Comparison of ENCODE assay signal across 8 cellular contexts in genomic region chr3:41198526-41198925, GRCh38. TPM values are rescaled to one million over a fixed set of nuclear protein-coding genes. Genes with fewer than 3 reads are reported as not detected.
DNase-seq lines count a peak whose midpoint lies in the region; ATAC-seq and TF ChIP-seq lines count a peak whose summit lies in the region.

No MANE protein-coding gene starts in this region.

- H3K4me3 ChIP-seq in HCT116 (replicated peaks in 1 of 2; ENCODE audit: low read depth in 1 of 2, low read length in 2 of 2) (peak overlapping the region; percentile 85 to 91), choroid plexus epithelial cell (ENCODE audit: low read depth, low read length) (peak overlapping the region; percentile 78), thoracic aorta (peak overlapping the region; percentile 98)

- peak overlapping the region; percentile 91 for H3K9ac ChIP-seq in HCT116 (ENCODE audit: low read length)

- intact Hi-C loops in HCT116 (cut with micrococcal nuclease): no loop called here

- peaks cover 20 to 32% of the 10 kb centered on the region in 2 experiments for H3K4me1 ChIP-seq in HCT116 (ENCODE audit: control insufficient read depth in 1 of 2, insufficient read depth in 2 of 2, low read length in 2 of 2)
- H3K4me1 ChIP-seq in thoracic aorta (ENCODE audit: control insufficient read depth in 1 of 2, low read depth in 2 of 2): peaks cover 15 to 24% of the 10 kb centered on the region in 2 donors

- H3K36me3 ChIP-seq in HCT116 (ENCODE audit: control insufficient read depth in 1 of 2, insufficient read depth in 2 of 2, low read length in 2 of 2) (no peaks in the 10 kb centered on the region), thoracic aorta (no peaks in the 10 kb centered on the region)

- DNase-seq in HCT116 (ENCODE audit: low read depth, low spot score) (no peak), RPMI7951 (ENCODE audit: low read depth) (peak; percentile 48), choroid plexus epithelial cell (ENCODE audit: low read depth) (peak; percentile 32), medulla oblongata (ENCODE audit: extremely low spot score) (peak; percentile 63), thoracic aorta (ENCODE audit: low spot score) (no peak), GM13976 (ENCODE audit: low spot score) (no peak)

- no TSS peak for BruUV-seq in HCT116 (replicated peaks; lab: Mats Ljungman, UMichigan)

- no peaks in the 10 kb centered on the region for H3K9me2 ChIP-seq in HCT116 (ENCODE audit: insufficient read depth)

- POLR2A ChIA-PET in HCT116 (lab: Charles Lee): interaction anchor here (1.2 to 2.0 kb wide), 6 partner anchors 9 to 618 kb away, joined by 3 to 13 read pairs (median 3); no protein-coding TSS in a partner anchor

- ATAC-seq in HCT116 (no peak; the same call in 1 of the 2 replicates), thoracic aorta (ENCODE audit: insufficient number of reproducible peaks, low FRiP score, low read depth) (no peak), HG02938 (IDR thresholded peaks at IDR 0.05; ENCODE audit: unreplicated experiment) (no peak)

- peaks cover 41% of the 10 kb centered on the region for H3K79me2 ChIP-seq in HCT116 (ENCODE audit: insufficient read depth, low read length)

- RAD21 ChIA-PET in HCT116 (lab: Charles Lee; ENCODE audit: low non-redundant PET in 1 of 2, low total read pairs in 2 of 2, uncharacterized antibody in 2 of 2, unreplicated experiment in 2 of 2): no interaction called here

- TF ChIP-seq RAD21 in HCT116 (IDR thresholded peaks at IDR 0.05; ENCODE audit: low read depth): no peak

- H3K27ac ChIP-seq in C4-2B (peak overlapping the region; percentile 99), HCT116 (ENCODE audit: low read depth, low read length) (peak overlapping the region; percentile 90; the same call in 1 of the 2 replicates), thoracic aorta (peak overlapping the region; percentile 96 to 98)

- H3K9me3 ChIP-seq in HCT116 (ENCODE audit: control insufficient read depth in 1 of 2, insufficient read depth in 1 of 2, low read depth in 1 of 2, low read length in 2 of 2) (no peaks in the 10 kb centered on the region), thoracic aorta (no peaks in the 10 kb centered on the region)

- TF ChIP-seq CTCF in C4-2B (conservative IDR thresholded peaks at IDR 0.05): no peak
- no peak for TF ChIP-seq CTCF in HCT116 (IDR thresholded peaks at IDR 0.05 in 2 of 3, conservative IDR thresholded peaks at IDR 0.05 in 1 of 3; ENCODE audit: borderline replicate concordance in 1 of 3, insufficient read depth in 1 of 3, low read depth in 2 of 3, low read length in 2 of 3)
- TF ChIP-seq CTCF in choroid plexus epithelial cell (conservative IDR thresholded peaks at IDR 0.05; ENCODE audit: low read depth, low read length): no peak
- no peak for TF ChIP-seq CTCF in thoracic aorta (IDR thresholded peaks at IDR 0.05)
- no peak for TF ChIP-seq CTCF in GM13976 (IDR thresholded peaks at IDR 0.05; ENCODE audit: borderline replicate concordance, control extremely low read depth, extremely low read depth, insufficient read depth, missing control alignments)

- H2AFZ ChIP-seq in HCT116 (ENCODE audit: low read depth, low read length, poor library complexity, severe bottlenecking): no peak overlapping the region

- CTCF ChIA-PET in HCT116 (lab: Charles Lee): interaction anchor here (1.3 kb wide), 1 partner anchor 11 kb away, joined by 5 read pairs; no protein-coding TSS in a partner anchor

- in situ Hi-C loops in GM13976 (cut with MboI; ENCODE audit: low sequenced_read_pairs, unreplicated experiment): no loop called here

- H4K20me1 ChIP-seq in HCT116 (ENCODE audit: insufficient read depth): peaks cover 26% of the 10 kb centered on the region

- no peak for TF ChIP-seq POLR2A in HCT116 (IDR thresholded peaks at IDR 0.05; ENCODE audit: borderline replicate concordance, extremely low read depth, insufficient read depth, insufficient read length)

- peaks cover 8% of the 10 kb centered on the region; the same call in 1 of the 2 replicates for H3K27me3 ChIP-seq in HCT116 (ENCODE audit: insufficient read depth, low read length)
- no peaks in the 10 kb centered on the region for H3K27me3 ChIP-seq in thoracic aorta (replicated peaks; ENCODE audit: insufficient read depth)

- peak overlapping the region; percentile 81 for H3K4me2 ChIP-seq in HCT116 (ENCODE audit: low read length)

TF ChIP-seq in HCT116, 20 proteins besides CTCF, POLR2A, EP300 and RAD21:
- TF ChIP-seq EZH2phosphoT487 (IDR thresholded peaks at IDR 0.05; ENCODE audit: borderline replicate concordance) (no peak), CBX3 (IDR thresholded peaks at IDR 0.05; ENCODE audit: low read depth) (no peak), FOSL1 (IDR thresholded peaks at IDR 0.05; ENCODE audit: low read depth) (no peak)
- TF ChIP-seq, protein P1, sequence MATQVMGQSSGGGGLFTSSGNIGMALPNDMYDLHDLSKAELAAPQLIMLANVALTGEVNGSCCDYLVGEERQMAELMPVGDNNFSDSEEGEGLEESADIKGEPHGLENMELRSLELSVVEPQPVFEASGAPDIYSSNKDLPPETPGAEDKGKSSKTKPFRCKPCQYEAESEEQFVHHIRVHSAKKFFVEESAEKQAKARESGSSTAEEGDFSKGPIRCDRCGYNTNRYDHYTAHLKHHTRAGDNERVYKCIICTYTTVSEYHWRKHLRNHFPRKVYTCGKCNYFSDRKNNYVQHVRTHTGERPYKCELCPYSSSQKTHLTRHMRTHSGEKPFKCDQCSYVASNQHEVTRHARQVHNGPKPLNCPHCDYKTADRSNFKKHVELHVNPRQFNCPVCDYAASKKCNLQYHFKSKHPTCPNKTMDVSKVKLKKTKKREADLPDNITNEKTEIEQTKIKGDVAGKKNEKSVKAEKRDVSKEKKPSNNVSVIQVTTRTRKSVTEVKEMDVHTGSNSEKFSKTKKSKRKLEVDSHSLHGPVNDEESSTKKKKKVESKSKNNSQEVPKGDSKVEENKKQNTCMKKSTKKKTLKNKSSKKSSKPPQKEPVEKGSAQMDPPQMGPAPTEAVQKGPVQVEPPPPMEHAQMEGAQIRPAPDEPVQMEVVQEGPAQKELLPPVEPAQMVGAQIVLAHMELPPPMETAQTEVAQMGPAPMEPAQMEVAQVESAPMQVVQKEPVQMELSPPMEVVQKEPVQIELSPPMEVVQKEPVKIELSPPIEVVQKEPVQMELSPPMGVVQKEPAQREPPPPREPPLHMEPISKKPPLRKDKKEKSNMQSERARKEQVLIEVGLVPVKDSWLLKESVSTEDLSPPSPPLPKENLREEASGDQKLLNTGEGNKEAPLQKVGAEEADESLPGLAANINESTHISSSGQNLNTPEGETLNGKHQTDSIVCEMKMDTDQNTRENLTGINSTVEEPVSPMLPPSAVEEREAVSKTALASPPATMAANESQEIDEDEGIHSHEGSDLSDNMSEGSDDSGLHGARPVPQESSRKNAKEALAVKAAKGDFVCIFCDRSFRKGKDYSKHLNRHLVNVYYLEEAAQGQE (IDR thresholded peaks at IDR 0.05; ENCODE audit: low read depth): no peak
- TF ChIP-seq, protein P2, sequence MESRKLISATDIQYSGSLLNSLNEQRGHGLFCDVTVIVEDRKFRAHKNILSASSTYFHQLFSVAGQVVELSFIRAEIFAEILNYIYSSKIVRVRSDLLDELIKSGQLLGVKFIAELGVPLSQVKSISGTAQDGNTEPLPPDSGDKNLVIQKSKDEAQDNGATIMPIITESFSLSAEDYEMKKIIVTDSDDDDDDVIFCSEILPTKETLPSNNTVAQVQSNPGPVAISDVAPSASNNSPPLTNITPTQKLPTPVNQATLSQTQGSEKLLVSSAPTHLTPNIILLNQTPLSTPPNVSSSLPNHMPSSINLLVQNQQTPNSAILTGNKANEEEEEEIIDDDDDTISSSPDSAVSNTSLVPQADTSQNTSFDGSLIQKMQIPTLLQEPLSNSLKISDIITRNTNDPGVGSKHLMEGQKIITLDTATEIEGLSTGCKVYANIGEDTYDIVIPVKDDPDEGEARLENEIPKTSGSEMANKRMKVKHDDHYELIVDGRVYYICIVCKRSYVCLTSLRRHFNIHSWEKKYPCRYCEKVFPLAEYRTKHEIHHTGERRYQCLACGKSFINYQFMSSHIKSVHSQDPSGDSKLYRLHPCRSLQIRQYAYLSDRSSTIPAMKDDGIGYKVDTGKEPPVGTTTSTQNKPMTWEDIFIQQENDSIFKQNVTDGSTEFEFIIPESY (IDR thresholded peaks at IDR 0.05; ENCODE audit: extremely low read depth, insufficient replicate concordance, low read length): no peak

RNA-seq across cellular contexts. Expression of gene CTNNB1, which starts 0.8 kb away (rescaled TPM):
- 265 TPM for total RNA-seq in HCT116 (2021; ENCODE audit: unreplicated experiment)
- 234 and 247 TPM in 2 replicates for polyA plus RNA-seq in HCT116 (2012)
- 677 and 747 TPM in 2 replicates for total RNA-seq in RPMI7951 (2014; rRNA removed; shearing (Covaris generic))
- 100 to 1,000 TPM; 317 to 595 TPM for total RNA-seq in thoracic aorta

Comparison
In these comparisons a context has a peak if more than half of its experiments do, and no peak if none do; other contexts are left out.
1. DNase-seq: peak in RPMI7951 (single experiment), choroid plexus epithelial cell (single experiment) and medulla oblongata (single experiment); none in HCT116 (single experiment), thoracic aorta (single experiment) and GM13976 (single experiment).
2. Peak in every context shown above with its lines, with median percentiles within 50 percentile points of each other: H3K27ac ChIP-seq and H3K4me3 ChIP-seq.